Comparison of ENCODE assay signal across 14 cellular contexts in the genomic region with DNA sequence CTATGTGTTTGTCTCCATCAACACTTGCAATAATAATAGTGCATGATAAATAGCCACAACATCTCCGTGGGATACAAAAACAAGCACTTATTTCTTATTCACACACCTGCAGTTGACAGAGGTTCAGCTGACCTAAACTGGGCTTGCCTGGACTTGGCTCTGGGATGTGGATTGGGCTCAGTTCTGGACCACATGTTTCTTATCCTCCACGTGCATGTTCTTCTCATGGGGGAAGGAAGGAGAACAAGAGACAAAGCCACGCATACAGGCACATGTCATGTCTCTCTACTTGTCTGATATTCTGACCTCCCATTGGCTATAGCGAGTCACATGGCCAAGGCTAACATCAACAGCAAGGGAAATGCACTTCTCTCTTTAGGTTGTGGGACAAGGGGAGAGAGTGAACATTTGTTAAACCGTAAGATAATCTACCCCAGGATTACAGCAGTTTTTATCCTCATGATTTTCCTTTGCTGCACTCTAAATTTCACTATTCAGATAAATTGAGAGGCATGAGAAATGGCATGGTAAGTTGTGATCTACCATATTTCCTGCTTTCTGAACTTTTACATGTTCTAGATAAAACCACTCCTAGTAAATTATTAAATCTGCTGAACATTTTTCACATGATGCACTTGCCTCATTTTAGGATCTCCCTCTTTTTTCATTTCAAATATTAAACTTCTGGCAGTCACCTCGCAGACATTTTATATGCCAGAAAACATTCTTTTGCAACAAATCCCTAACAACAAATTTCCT. TPM values are rescaled to one million over a fixed set of nuclear protein-coding genes. Genes with fewer than 3 reads are reported as not detected.
DNase-seq lines count a peak whose midpoint lies in the region; ATAC-seq, FAIRE-seq and TF ChIP-seq lines count a peak whose summit lies in the region.
"Had no signal": no experiment of that assay in that cellular context is flagged by ENCODE, and none has a peak within 500 bp of the region (broad histone marks: within the 10 kb centered on the region; RNA-seq: fewer than 3 reads in every experiment).

No MANE protein-coding gene starts in this region.

- no peak overlapping the region for H3K4me3 ChIP-seq in CD4-positive, alpha-beta memory T cell (ENCODE audit: low read length in 2 of 2)
- H3K4me3 ChIP-seq in bronchial epithelial cell (ENCODE audit: low read depth, low read length) (no peak overlapping the region), prostate gland (no peak overlapping the region)
- H3K4me3 ChIP-seq: coronary artery, smooth muscle cell, tibial nerve had no signal

- H3K9me3 ChIP-seq in CD4-positive, alpha-beta memory T cell (ENCODE audit: control insufficient read depth in 1 of 2, low read length in 2 of 2), result no peaks in the 10 kb centered on the region
- H3K9me3 ChIP-seq in prostate gland, result no peaks in the 10 kb centered on the region
- H3K9me3 ChIP-seq: tibial nerve had no signal

- peaks cover 0 to 40% (median 9%) of the 10 kb centered on the region in 4 donors for H3K4me1 Mint-ChIP-seq in CD4-positive, alpha-beta memory T cell

- POLR2A ChIA-PET in CD4-positive, alpha-beta memory T cell (lab: Charles Lee; ENCODE audit: partially characterized antibody), result no interaction called here

- TF ChIP-seq POLR2A in prostate gland (IDR thresholded peaks at IDR 0.05), result no peak

- no peaks in the 10 kb centered on the region for H3K36me3 ChIP-seq in CD4-positive, alpha-beta memory T cell (ENCODE audit: insufficient read depth, low read length)
- H3K36me3 ChIP-seq in bronchial epithelial cell (ENCODE audit: control insufficient read depth, insufficient read depth, low read length) (no peaks in the 10 kb centered on the region), prostate gland (no peaks in the 10 kb centered on the region)
- H3K36me3 ChIP-seq: tibial nerve had no signal

- TF ChIP-seq CTCF in bronchial epithelial cell (IDR thresholded peaks at IDR 0.05; ENCODE audit: insufficient read depth, low read length, severe bottlenecking), result no peak
- TF ChIP-seq CTCF in prostate gland (IDR thresholded peaks at IDR 0.05), result no peak

- no peaks in the 10 kb centered on the region for H3K27me3 ChIP-seq in CD4-positive, alpha-beta memory T cell (ENCODE audit: insufficient read depth, low read length)
- H3K27me3 ChIP-seq in bronchial epithelial cell (ENCODE audit: control insufficient read depth, insufficient read depth, low read length) (no peaks in the 10 kb centered on the region), prostate gland (replicated peaks; ENCODE audit: insufficient read depth) (peaks cover 2% of the 10 kb centered on the region)
- H3K27me3 ChIP-seq: tibial nerve had no signal

- peak overlapping the region in 4 of 8 donors; percentile 1 to 71 (median 50) for H3K4me3 Mint-ChIP-seq in CD4-positive, alpha-beta memory T cell

- intact Hi-C loops in CD4-positive, alpha-beta memory T cell (cut with micrococcal nuclease), result no loop called here
- intact Hi-C loops in prostate gland (cut with DNase I), result no loop called here

- WGBS in prostate gland, result 57% methylated on average over 6 of the region's 6 CpGs

- peaks cover 0 to 3% (median 0%) of the 10 kb centered on the region in 8 donors for H3K9me3 Mint-ChIP-seq in CD4-positive, alpha-beta memory T cell
- H3K9me3 Mint-ChIP-seq: naive thymus-derived CD8-positive, alpha-beta T cell had no signal

- no peaks in the 10 kb centered on the region for H3K36me3 Mint-ChIP-seq in CD4-positive, alpha-beta memory T cell
- H3K36me3 Mint-ChIP-seq: naive thymus-derived CD8-positive, alpha-beta T cell had no signal

- CTCF ChIA-PET in CD4-positive, alpha-beta memory T cell (lab: Charles Lee; ENCODE audit: partially characterized antibody), result no interaction called here

- peaks cover 14% of the 10 kb centered on the region for H3K4me1 ChIP-seq in CD4-positive, alpha-beta memory T cell (ENCODE audit: insufficient read depth, low read length)
- H3K4me1 ChIP-seq in prostate gland (replicated peaks), result no peaks in the 10 kb centered on the region
- H3K4me1 ChIP-seq: tibial nerve had no signal

- H3K27me3 Mint-ChIP-seq in CD4-positive, alpha-beta memory T cell, result peaks cover 15 to 28% of the 10 kb centered on the region in 2 donors

- H3K27ac Mint-ChIP-seq in CD4-positive, alpha-beta memory T cell, result peak overlapping the region in 3 of 7 donors; percentile 51 to 76 (median 63)

- peak; percentile 88 for ATAC-seq in GM21381 (IDR thresholded peaks at IDR 0.05; ENCODE audit: unreplicated experiment)
- ATAC-seq in HG03378 (IDR thresholded peaks at IDR 0.05; ENCODE audit: unreplicated experiment), result peak; percentile 87

- peak in 3 of 5 donors; percentile 2 to 9 (median 6) for DNase-seq in CD4-positive, alpha-beta memory T cell
- DNase-seq in bronchial epithelial cell (ENCODE audit: low read depth) (peak; percentile 28), NCI-H2107 (lab: John Stamatoyannopoulos, UW) (no peak), LoVo (ENCODE audit: low spot score) (no peak), prostate gland (ENCODE audit: low spot score) (no peak), NCI-H1436 (lab: John Stamatoyannopoulos, UW) (no peak)
- DNase-seq: NCI-H2029 treated with DMSO at 0.1 percent for 48 hours had no signal

- no peak overlapping the region for H3K27ac ChIP-seq in CD4-positive, alpha-beta memory T cell (ENCODE audit: low read depth, low read length)
- H3K27ac ChIP-seq in prostate gland, result no peak overlapping the region
- H3K27ac ChIP-seq: coronary artery, tibial nerve had no signal

- peak; percentile 66 for FAIRE-seq in bronchial epithelial cell (lab: Jason Lieb, UNC)
- FAIRE-seq: HTR-8/SVneo had no signal

RNA-seq across cellular contexts. Expression of gene CFAP58, which starts 33.7 kb away (rescaled TPM):
- not detected for total RNA-seq in CD4-positive, alpha-beta memory T cell
- not detected for polyA plus RNA-seq in CD4-positive, alpha-beta memory T cell
- total RNA-seq in bronchial epithelial cell (0.53 and 1.2 TPM in 2 replicates), prostate gland (1 to 10 TPM in 1 of 2 donors, under 1 TPM in 1; 0.05 to 1.9 TPM)
- total RNA-seq: naive thymus-derived CD8-positive, alpha-beta T cell had no signal
- polyA plus RNA-seq: naive thymus-derived CD8-positive, alpha-beta T cell had no signal

RNA-seq across cellular contexts. Expression of gene ITPRIP, which starts 49.0 kb away (rescaled TPM):
- total RNA-seq in CD4-positive, alpha-beta memory T cell, result 10 to 100 TPM; 15.6 to 15.7 TPM
- 10 to 100 TPM; 10.3 to 12.8 TPM for polyA plus RNA-seq in CD4-positive, alpha-beta memory T cell
- total RNA-seq in bronchial epithelial cell, result 12.9 and 30.7 TPM in 2 replicates
- 10 to 100 TPM; 12.5 to 35.8 TPM for total RNA-seq in prostate gland

Comparison
In these comparisons a context has a peak if more than half of its experiments do, and no peak if none do; other contexts are left out.
1. DNase-seq: peak in CD4-positive, alpha-beta memory T cell (3 of 5) and bronchial epithelial cell (single experiment); none in NCI-H2107 (single experiment), LoVo (single experiment), prostate gland (single experiment) and NCI-H1436 (single experiment).